In the genomic region with DNA sequence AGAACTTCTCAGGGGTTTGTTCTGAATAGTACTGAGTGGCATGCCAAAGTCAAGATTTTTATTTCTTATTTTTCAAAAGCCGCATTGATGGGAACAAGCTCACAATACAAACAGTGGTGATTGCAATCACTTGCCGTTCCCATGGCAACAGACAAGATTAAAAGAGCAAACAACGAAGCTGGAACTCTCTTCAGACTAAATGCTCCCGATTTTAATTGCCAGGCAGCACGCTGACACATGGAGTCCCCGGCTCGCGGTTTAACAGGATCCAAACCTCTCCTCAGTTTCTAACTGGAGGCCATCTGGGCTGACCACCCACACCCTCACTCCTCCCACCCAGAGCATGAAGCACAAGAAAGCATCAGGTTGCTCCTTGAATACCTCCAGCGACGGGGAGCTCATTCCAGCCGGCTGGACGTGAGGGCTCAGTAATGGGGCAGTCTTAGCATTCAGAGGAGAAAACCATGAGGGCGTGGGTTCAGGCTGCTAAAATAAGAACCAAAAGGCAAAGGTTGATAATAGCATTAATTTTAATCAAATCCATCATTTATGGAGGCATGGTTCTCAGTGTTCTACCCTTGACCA, we compare ENCODE assay signal across 15 cellular contexts. TPM values are rescaled to one million over a fixed set of nuclear protein-coding genes. Genes with fewer than 3 reads are reported as not detected.
DNase-seq lines count a peak whose midpoint lies in the region; ATAC-seq and TF ChIP-seq lines count a peak whose summit lies in the region.
"Had no signal": no experiment of that assay in that cellular context is flagged by ENCODE, and none has a peak within 500 bp of the region (broad histone marks: within the 10 kb centered on the region; RNA-seq: fewer than 3 reads in every experiment).

No MANE protein-coding gene starts in this region.

- H2BK12ac ChIP-seq in mesenchymal stem cell (ENCODE audit: low read length in 2 of 2): no peak overlapping the region

- POLR2A ChIA-PET in HEK293 (lab: Yijun Ruan, JAX): interaction anchor here (0.6 kb wide), 3 partner anchors 71 to 1357 kb away, joined by 3 to 6 read pairs (median 3); no protein-coding TSS in a partner anchor

- no peak overlapping the region for H4K8ac ChIP-seq in mesenchymal stem cell (ENCODE audit: low read length)

- WGBS in mesenchymal stem cell: 69% methylated on average over 10 of the region's 13 CpGs

- H3K79me1 ChIP-seq in mesenchymal stem cell (replicated peaks; ENCODE audit: low read length, poor library complexity, severe bottlenecking): no peaks in the 10 kb centered on the region

- H2BK15ac ChIP-seq in mesenchymal stem cell (ENCODE audit: low read depth, poor library complexity, severe bottlenecking): no peak overlapping the region

- no peak overlapping the region for H3K14ac ChIP-seq in mesenchymal stem cell (ENCODE audit: low read length in 2 of 2)

- ATAC-seq in GM21825 (IDR thresholded peaks at IDR 0.05; ENCODE audit: unreplicated experiment) (no peak), HG03196 (IDR thresholded peaks at IDR 0.05; ENCODE audit: unreplicated experiment) (no peak)
- ATAC-seq: activated CD4-positive, alpha-beta T cell treated with anti-CD3 and anti-CD28 coated beads for 36 hours had no signal

- H3K9ac ChIP-seq in mesenchymal stem cell (ENCODE audit: low read length): no peak overlapping the region

- no peak overlapping the region for H3K4ac ChIP-seq in mesenchymal stem cell (ENCODE audit: low read depth in 1 of 2, low read length in 2 of 2)

- no peak overlapping the region for H2BK120ac ChIP-seq in mesenchymal stem cell (ENCODE audit: low read depth, low read length)

- no peak overlapping the region for H4K91ac ChIP-seq in mesenchymal stem cell (ENCODE audit: low read length)

- no peak overlapping the region for H3K18ac ChIP-seq in mesenchymal stem cell (ENCODE audit: low read depth in 1 of 2, low read length in 2 of 2)

- CTCF ChIA-PET in HEK293 (lab: Yijun Ruan, JAX): interaction anchor here (0.7 kb wide), 1 partner anchor 11 kb away, joined by 3 read pairs; no protein-coding TSS in a partner anchor

- no peak overlapping the region for H2AK5ac ChIP-seq in mesenchymal stem cell (ENCODE audit: low read length, severe bottlenecking)

- H3K4me2 ChIP-seq in mesenchymal stem cell (ENCODE audit: low read length, poor library complexity, severe bottlenecking): no peak overlapping the region
- H3K4me2 ChIP-seq: PC-9 had no signal

- DNase-seq in DMS153 (lab: John Stamatoyannopoulos, UW) (peak; percentile 36), NCI-H774 (lab: John Stamatoyannopoulos, UW) (peak; percentile 22), mesenchymal stem cell (peak; percentile 20), kidney tubule cell (ENCODE audit: low spot score) (no peak)
- DNase-seq: activated CD4-positive, alpha-beta T cell treated with anti-CD3 and anti-CD28 coated beads for 36 hours; activated gamma-delta T cell; cerebellar nuclear complex; stimulated activated CD4-positive, alpha-beta T cell treated with anti-CD3 and anti-CD28 coated beads, Interleukin-15, amount 100 ng/mL, for 24 hours; stimulated activated naive CD4-positive, alpha-beta T cell treated with Interleukin-2 at 50 U/mL for 16 hours; transverse colon had no signal

- no peak overlapping the region for H2BK5ac ChIP-seq in mesenchymal stem cell (ENCODE audit: low read depth, low read length, poor library complexity, severe bottlenecking)

- H3K9me3 ChIP-seq in HEK293 (ENCODE audit: control insufficient read depth, insufficient read depth, low read depth, low read length) (no peaks in the 10 kb centered on the region), mesenchymal stem cell (ENCODE audit: control insufficient read depth, low read length) (no peaks in the 10 kb centered on the region)
- H3K9me3 ChIP-seq: transverse colon had no signal

- no peaks in the 10 kb centered on the region for H3K36me3 ChIP-seq in HEK293 (ENCODE audit: control insufficient read depth in 2 of 2, insufficient read depth in 1 of 2, low read length in 2 of 2)
- no peaks in the 10 kb centered on the region for H3K36me3 ChIP-seq in mesenchymal stem cell (ENCODE audit: control insufficient read depth in 1 of 2, insufficient read depth in 2 of 2, low read depth in 1 of 2, low read length in 2 of 2)
- H3K36me3 ChIP-seq: transverse colon had no signal

- no peak overlapping the region for H3K4me3 ChIP-seq in HEK293 (ENCODE audit: low read depth, low read length)
- no peak overlapping the region for H3K4me3 ChIP-seq in mesenchymal stem cell (ENCODE audit: insufficient read depth in 1 of 2, low read depth in 1 of 2, low read length in 2 of 2)
- H3K4me3 ChIP-seq: PC-9, transverse colon had no signal

- no peak for TF ChIP-seq CTCF in HEK293 (tag by site-specific recombination; IDR thresholded peaks at IDR 0.05)

- no peak overlapping the region for H3K27ac ChIP-seq in HEK293 (ENCODE audit: extremely low read depth, low read depth, low read length)
- H3K27ac ChIP-seq in mesenchymal stem cell (ENCODE audit: low read length, poor library complexity, severe bottlenecking): no peak overlapping the region
- H3K27ac ChIP-seq: PC-9, transverse colon had no signal

- H2AFZ ChIP-seq in mesenchymal stem cell (ENCODE audit: low read depth, low read length): no peak overlapping the region
- H2AFZ ChIP-seq: PC-9 had no signal

- H3K4me1 ChIP-seq in HEK293 (ENCODE audit: control insufficient read depth, insufficient read depth, low read length) (no peaks in the 10 kb centered on the region; the same call in 1 of the 2 replicates), mesenchymal stem cell (ENCODE audit: control insufficient read depth, insufficient read depth, low read depth, low read length) (no peaks in the 10 kb centered on the region)
- H3K4me1 ChIP-seq: transverse colon had no signal

- peaks cover 8 to 32% of the 10 kb centered on the region in 2 experiments for H3K27me3 ChIP-seq in mesenchymal stem cell (ENCODE audit: control insufficient read depth in 1 of 2, insufficient read depth in 1 of 2, low read length in 2 of 2)

- H3K23ac ChIP-seq in mesenchymal stem cell (ENCODE audit: low read length in 2 of 2): no peak overlapping the region

TF ChIP-seq in HEK293, 187 proteins besides CTCF, POLR2A, EP300 and RAD21:
- TF ChIP-seq ZBTB17 (tag by site-specific recombination; IDR thresholded peaks at IDR 0.05) (peak; percentile 47; the same call in 1 of the 2 replicates), ZNF140 (tag by site-specific recombination; IDR thresholded peaks at IDR 0.05) (no peak)

RNA-seq across cellular contexts. Expression of a gene that starts 41.5 kb away (rescaled TPM):
- not detected for polyA plus RNA-seq in mesenchymal stem cell (2013, experiment 1 of 2)
- polyA plus RNA-seq in mesenchymal stem cell (2013, experiment 2 of 2): not detected
- polyA plus RNA-seq: BJ had no signal

RNA-seq across cellular contexts. Expression of a gene that starts 50.8 kb away (rescaled TPM):
- 3.9 TPM for polyA plus RNA-seq in mesenchymal stem cell (2013, experiment 1 of 2)
- 3.5 TPM for polyA plus RNA-seq in mesenchymal stem cell (2013, experiment 2 of 2)
